16 cellular contexts compared by ENCODE assay signal in genomic region chr9:89095755-89096154, GRCh38.
A peak's percentile ranks its signal among the peaks of the same experiment; 100 is the strongest.
DNase-seq lines count a peak whose midpoint lies in the region; ATAC-seq and TF ChIP-seq lines count a peak whose summit lies in the region.
"Had no signal": no experiment of that assay in that cellular context is flagged by ENCODE, and none has a peak within 500 bp of the region (broad histone marks: within the 10 kb centered on the region; RNA-seq: fewer than 3 reads in every experiment).

No MANE protein-coding gene starts in this region.

- H3K27ac ChIP-seq in neural progenitor cell = no peak overlapping the region
- no peak overlapping the region for H3K27ac ChIP-seq in testis

- H3K4me2 ChIP-seq in neural progenitor cell = no peak overlapping the region

- H3K27me3 Mint-ChIP-seq in neural progenitor cell (ENCODE audit: insufficient read depth, low read depth) = no peaks in the 10 kb centered on the region

- no peaks in the 10 kb centered on the region for H3K4me1 Mint-ChIP-seq in neural progenitor cell
- H3K4me1 Mint-ChIP-seq: CD4-positive, alpha-beta memory T cell; H9 had no signal

- DNase-seq in RPMI7951 (ENCODE audit: low read depth) (peak; percentile 9), fibroblast of mammary gland (ENCODE audit: low read depth) (peak; percentile 42), neural progenitor cell (ENCODE audit: low spot score) (no peak), testis (peak; percentile 57), germinal center (ENCODE audit: low spot score) (no peak)
- DNase-seq: BE2C; CD4-positive, alpha-beta memory T cell; H9; Kasumi-1; NCI-H1930; NCI-H2171; NCI-H446 treated with DMSO at 0.1 percent for 48 hours; NCI-H748 treated with DMSO at 0.1 percent for 48 hours; PC-3 had no signal

- 39 to 47% methylated on average over 8 of the region's 8 CpGs for WGBS in testis, 2 donors

- H3F3A ChIP-seq in neural progenitor cell (ENCODE audit: low read depth) = no peaks in the 10 kb centered on the region

- no peak overlapping the region for H3K9ac ChIP-seq in neural progenitor cell

- H3K9me3 Mint-ChIP-seq in neural progenitor cell = no peaks in the 10 kb centered on the region

- H3K36me3 ChIP-seq in neural progenitor cell (no peaks in the 10 kb centered on the region), testis (ENCODE audit: low read depth, missing control alignments) (no peaks in the 10 kb centered on the region)

- intact Hi-C loops in testis (cut with DNase I; ENCODE audit: low total_unique reads) = no loop called here

- no peak for TF ChIP-seq CTCF in fibroblast of mammary gland (conservative IDR thresholded peaks at IDR 0.05; ENCODE audit: control insufficient read depth, insufficient read depth, low read depth, low read length)
- no peak for TF ChIP-seq CTCF in neural progenitor cell (IDR thresholded peaks at IDR 0.05)
- TF ChIP-seq CTCF in testis (IDR thresholded peaks at IDR 0.05) = no peak

- no peak overlapping the region for H3K4me3 Mint-ChIP-seq in neural progenitor cell
- H3K4me3 Mint-ChIP-seq: CD4-positive, alpha-beta memory T cell; H9 had no signal

- peak overlapping the region; percentile 48 for H3K27ac Mint-ChIP-seq in neural progenitor cell
- H3K27ac Mint-ChIP-seq: CD4-positive, alpha-beta memory T cell had no signal

- H3K79me2 ChIP-seq in neural progenitor cell (ENCODE audit: low read depth) = no peaks in the 10 kb centered on the region

- H3K9me3 ChIP-seq in neural progenitor cell (ENCODE audit: low read depth) (no peaks in the 10 kb centered on the region), testis (no peaks in the 10 kb centered on the region)
- H3K9me3 ChIP-seq: BE2C had no signal

- no peak for ATAC-seq in HG02759 (IDR thresholded peaks at IDR 0.05; ENCODE audit: unreplicated experiment)
- ATAC-seq in HG03095 (IDR thresholded peaks at IDR 0.05; ENCODE audit: unreplicated experiment) = no peak
- ATAC-seq: PC-3 had no signal

- TF ChIP-seq POLR2A in testis (IDR thresholded peaks at IDR 0.05) = no peak

- H3K27me3 ChIP-seq in neural progenitor cell (no peaks in the 10 kb centered on the region), testis (no peaks in the 10 kb centered on the region)
- H3K27me3 ChIP-seq: BE2C had no signal

- no peaks in the 10 kb centered on the region for H4K20me1 ChIP-seq in neural progenitor cell (ENCODE audit: low read depth)

- no peak overlapping the region for H2AFZ ChIP-seq in neural progenitor cell (replicated peaks)

- H3K4me1 ChIP-seq in neural progenitor cell (no peaks in the 10 kb centered on the region), testis (peaks cover 11% of the 10 kb centered on the region)
- H3K4me1 ChIP-seq: BE2C had no signal

- H3K4me3 ChIP-seq in fibroblast of mammary gland (ENCODE audit: control insufficient read depth, low read depth, low read length) = no peak overlapping the region
- no peak overlapping the region for H3K4me3 ChIP-seq in neural progenitor cell
- H3K4me3 ChIP-seq in testis = no peak overlapping the region

- peaks cover 39% of the 10 kb centered on the region for H3K36me3 Mint-ChIP-seq in neural progenitor cell
- H3K36me3 Mint-ChIP-seq: CD4-positive, alpha-beta memory T cell had no signal

Comparison
In these comparisons a context has a peak if more than half of its experiments do, and no peak if none do; other contexts are left out.
1. DNase-seq: peak in RPMI7951 (single experiment), fibroblast of mammary gland (single experiment) and testis (single experiment); none in neural progenitor cell (single experiment) and germinal center (single experiment).